In genomic region chr1:202143768-202144509, GRCh38 we compare ENCODE assay signal across 8 cellular contexts. TPM values are rescaled to one million over a fixed set of nuclear protein-coding genes. Genes with fewer than 3 reads are reported as not detected.
A peak's percentile ranks its signal among the peaks of the same experiment; 100 is the strongest.
DNase-seq lines count a peak whose midpoint lies in the region; ATAC-seq and TF ChIP-seq lines count a peak whose summit lies in the region.

No MANE protein-coding gene starts in this region.

- H3K27ac ChIP-seq in layer of hippocampus (ENCODE audit: low read depth, low read length) = peak overlapping the region; percentile 94

- POLR2A ChIA-PET in MCF 10A (lab: Yijun Ruan, JAX) = interaction anchor here (0.6 to 3.4 kb wide), 22 partner anchors 10 to 581 kb away, joined by 3 to 14 read pairs (median 4); partner anchors contain the start of genes RNPEP, TIMM17A and UBE2T

- H3K27me3 Mint-ChIP-seq in MCF 10A (ENCODE audit: insufficient read depth, unreplicated experiment) = no peaks in the 10 kb centered on the region

- CTCF ChIA-PET in MCF 10A (lab: Yijun Ruan, JAX) = interaction anchor here (0.7 to 2.2 kb wide), 8 partner anchors 8 to 248 kb away, joined by 3 to 18 read pairs (median 4); no protein-coding TSS in a partner anchor

- H3K4me1 Mint-ChIP-seq in MCF 10A (ENCODE audit: insufficient read depth, unreplicated experiment) = peaks cover 12% of the 10 kb centered on the region

- H3K36me3 Mint-ChIP-seq in MCF 10A (ENCODE audit: insufficient read depth, unreplicated experiment) = peaks cover 15% of the 10 kb centered on the region

- H3K9me3 Mint-ChIP-seq in MCF 10A (ENCODE audit: unreplicated experiment) = no peaks in the 10 kb centered on the region

- DNase-seq in stimulated activated CD4-positive, alpha-beta T cell treated with anti-CD3 and anti-CD28 coated beads, Interleukin-2, amount 100 ng/mL, for 24 hours = peak; percentile 37 to 44
- DNase-seq in stimulated activated CD4-positive, alpha-beta T cell treated with anti-CD3 and anti-CD28 coated beads, Interleukin-2, amount 100 ng/mL, for 48 hours = no peak
- peak; percentile 89 for DNase-seq in OCI-M1 (lab: John Stamatoyannopoulos, UW)
- no peak for DNase-seq in MCF 10A (ENCODE audit: unreplicated experiment)
- peak; percentile 48 for DNase-seq in stimulated activated naive CD8-positive, alpha-beta T cell treated with anti-CD3 and anti-CD28 coated beads, Interleukin-15, Interleukin-2, amounts not matched to agents 100 U/mL and 50 U/mL, for 24 hours
- no peak for DNase-seq in NCI-H2029 treated with DMSO at 0.1 percent for 48 hours (lab: John Stamatoyannopoulos, UW)

- no peaks in the 10 kb centered on the region for H3K27me3 ChIP-seq in layer of hippocampus (ENCODE audit: control insufficient read depth, insufficient read depth, low read length)

- H3K4me3 Mint-ChIP-seq in MCF 10A (ENCODE audit: unreplicated experiment) = peak overlapping the region; percentile 86

- BruUV-seq in MCF 10A (replicated peaks; lab: Mats Ljungman, UMichigan) = no TSS peak

- peak overlapping the region; percentile 86 for H3K27ac Mint-ChIP-seq in MCF 10A (ENCODE audit: low read depth, unreplicated experiment)

- ATAC-seq in HG02763 (IDR thresholded peaks at IDR 0.05; ENCODE audit: unreplicated experiment) = peak; percentile 35
- peak; percentile 13 for ATAC-seq in stimulated activated naive CD8-positive, alpha-beta T cell treated with anti-CD3 and anti-CD28 coated beads, Interleukin-15, Interleukin-2, amounts not matched to agents 100 U/mL and 50 U/mL, for 24 hours

- no peak for TF ChIP-seq CTCF in MCF 10A (IDR thresholded peaks at IDR 0.05; ENCODE audit: unreplicated experiment)

- intact Hi-C loops in MCF 10A (cut with micrococcal nuclease) = no loop called here

RNA-seq across cellular contexts. Expression of gene ARL8A, which starts 0.6 kb away (rescaled TPM):
- 94.8 and 126 TPM in 2 replicates for total RNA-seq in MCF 10A (2022)

RNA-seq across cellular contexts. Expression of gene PTPN7, which starts 16.5 kb away (rescaled TPM):
- not detected in 2 replicates for total RNA-seq in MCF 10A (2022)

RNA-seq across cellular contexts. Expression of gene GPR37L1, which starts 21.2 kb away (rescaled TPM):
- not detected in 2 replicates for total RNA-seq in MCF 10A (2022)

RNA-seq across cellular contexts. Expression of gene LGR6, which starts 49.7 kb away (rescaled TPM):
- 0.32 and 0.56 TPM in 2 replicates for total RNA-seq in MCF 10A (2022)

Comparison
In these comparisons a context has a peak if more than half of its experiments do, and no peak if none do; other contexts are left out.
1. DNase-seq: peak in stimulated activated CD4-positive, alpha-beta T cell treated with anti-CD3 and anti-CD28 coated beads, Interleukin-2, amount 100 ng/mL, for 24 hours (2 of 2), OCI-M1 (single experiment) and stimulated activated naive CD8-positive, alpha-beta T cell treated with anti-CD3 and anti-CD28 coated beads, Interleukin-15, Interleukin-2, amounts not matched to agents 100 U/mL and 50 U/mL, for 24 hours (single experiment); none in stimulated activated CD4-positive, alpha-beta T cell treated with anti-CD3 and anti-CD28 coated beads, Interleukin-2, amount 100 ng/mL, for 48 hours (0 of 2), MCF 10A (single experiment) and NCI-H2029 treated with DMSO at 0.1 percent for 48 hours (single experiment).